ENCODE assay signal across 9 cellular contexts in genomic region chr10:96758423-96758822, GRCh38. TPM values are rescaled to one million over a fixed set of nuclear protein-coding genes. Genes with fewer than 3 reads are reported as not detected.
DNase-seq lines count a peak whose midpoint lies in the region; ATAC-seq, FAIRE-seq and TF ChIP-seq lines count a peak whose summit lies in the region.
"Had no signal": no experiment of that assay in that cellular context is flagged by ENCODE, and none has a peak within 500 bp of the region (broad histone marks: within the 10 kb centered on the region; RNA-seq: fewer than 3 reads in every experiment).

No MANE protein-coding gene starts in this region.

- H3K4me3 Mint-ChIP-seq in T-cell, result no peak overlapping the region

- no peaks in the 10 kb centered on the region for H3K36me3 ChIP-seq in KMS-11 (ENCODE audit: insufficient read depth)

- H2AFZ ChIP-seq in KMS-11 (ENCODE audit: low read depth), result peak overlapping the region; percentile 14; the same call in 1 of the 2 replicates

- no peak for DNase-seq in left ventricle myocardium superior
- DNase-seq in COLO668 (lab: John Stamatoyannopoulos, UW; ENCODE audit: unreplicated experiment), result no peak
- DNase-seq in T-cell, result no peak
- DNase-seq in RCC 7860 (ENCODE audit: low spot score), result no peak
- DNase-seq in activated CD4-positive, alpha-beta T cell treated with anti-CD3 and anti-CD28 coated beads for 48 hours, result no peak
- DNase-seq: activated CD4-positive, alpha-beta T cell treated with anti-CD3 and anti-CD28 coated beads, Interleukin-2, amount 50 U/mL, for 48 hours had no signal

- no peak overlapping the region for H3K4me2 ChIP-seq in KMS-11

- H3K27me3 Mint-ChIP-seq in T-cell, result peaks cover 0 to 3% of the 10 kb centered on the region in 2 donors

- no peak overlapping the region for H3K4me3 ChIP-seq in KMS-11 (IDR thresholded peaks at IDR 0.05; ENCODE audit: insufficient read depth, low read depth, low read length)

- ATAC-seq in GM18508 (IDR thresholded peaks at IDR 0.05; ENCODE audit: insufficient read depth, unreplicated experiment) (peak; percentile 74), GM21619 (IDR thresholded peaks at IDR 0.05; ENCODE audit: unreplicated experiment) (peak; percentile 80), left ventricle myocardium superior (peak; percentile 64), T-cell (replicated peaks in 1 of 4) (no peak)

- H3K9ac ChIP-seq in KMS-11, result no peak overlapping the region

- no peaks in the 10 kb centered on the region for H3K4me1 ChIP-seq in KMS-11 (ENCODE audit: low read depth, poor library complexity, severe bottlenecking)

- H3K27ac ChIP-seq in KMS-11, result no peak overlapping the region

- FAIRE-seq in RCC 7860 (lab: Jason Lieb, UNC), result no peak

- no peaks in the 10 kb centered on the region for H3K79me2 ChIP-seq in KMS-11 (ENCODE audit: insufficient read depth, low read depth)

- H4K20me1 ChIP-seq in KMS-11 (ENCODE audit: insufficient read depth), result no peaks in the 10 kb centered on the region

- POLR2A ChIA-PET in T-cell (lab: Charles Lee), result no interaction called here

- no peak overlapping the region for H3K27ac Mint-ChIP-seq in T-cell

- intact Hi-C loops in left ventricle myocardium superior (cut with micrococcal nuclease), result no loop called here

- no peaks in the 10 kb centered on the region for H3K27me3 ChIP-seq in KMS-11 (ENCODE audit: insufficient read depth, low read depth)

- H3K9me3 Mint-ChIP-seq in T-cell, result no peaks in the 10 kb centered on the region

- no peak for TF ChIP-seq CTCF in KMS-11 (conservative IDR thresholded peaks at IDR 0.05; ENCODE audit: low read depth, low read length)

- CTCF ChIA-PET in T-cell (lab: Charles Lee), result no interaction called here

- H3K4me1 Mint-ChIP-seq in T-cell, result peaks cover 0 to 13% (median 3%) of the 10 kb centered on the region in 3 donors

- no peaks in the 10 kb centered on the region for H3K36me3 Mint-ChIP-seq in T-cell

RNA-seq across cellular contexts. Expression of gene PIK3AP1, which starts 38.1 kb away (rescaled TPM):
- 7.5 TPM for total RNA-seq in left ventricle myocardium superior
- 1 to 10 TPM; 4.9 to 9.5 (median 7.9) TPM for total RNA-seq in T-cell

Comparison
In these comparisons a context has a peak if more than half of its experiments do, and no peak if none do; other contexts are left out.
1. ATAC-seq: peak in GM18508 (single experiment), GM21619 (single experiment) and left ventricle myocardium superior (single experiment); none in T-cell (0 of 4).